Comparison of ENCODE assay signal across 8 cellular contexts in the genomic region with DNA sequence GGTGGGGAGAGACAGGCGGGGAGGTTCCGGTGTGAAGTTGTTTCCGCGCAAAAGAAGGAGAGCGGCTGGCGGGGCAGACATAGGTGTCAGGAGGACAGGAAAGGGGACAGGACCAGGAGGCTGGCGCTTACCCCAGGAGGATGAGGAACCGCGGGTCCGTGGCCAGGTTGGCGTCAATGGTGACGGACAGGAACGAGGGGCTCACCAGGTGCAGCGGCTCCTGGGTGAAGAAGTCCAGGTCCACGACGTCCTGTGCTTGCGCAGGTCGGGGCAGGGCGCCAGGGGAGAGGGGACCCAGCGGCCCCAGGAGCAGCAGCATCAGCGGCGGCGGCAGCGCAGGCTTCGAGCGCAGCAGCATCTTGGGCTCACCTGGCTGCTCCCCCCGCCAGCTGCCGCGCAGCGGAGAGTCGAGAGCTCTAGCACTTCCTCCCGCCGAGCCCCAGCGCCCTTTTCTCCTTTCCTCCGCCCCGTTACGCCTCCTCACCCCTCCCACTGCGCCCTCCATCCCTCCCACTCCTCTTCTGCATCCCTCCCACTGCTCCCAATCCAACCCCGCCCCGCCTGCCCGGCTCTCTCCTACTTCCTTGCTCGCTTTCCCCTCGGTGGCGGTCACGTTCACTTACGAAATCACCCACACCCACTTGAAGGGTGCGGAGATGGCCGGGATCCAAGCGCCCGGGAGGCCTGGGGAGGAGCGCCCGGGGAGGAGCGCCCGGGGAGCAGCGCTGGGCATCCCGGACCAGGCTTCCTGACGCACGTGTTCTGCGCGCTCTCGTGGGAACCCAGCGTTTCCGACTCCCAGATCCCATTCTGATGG. TPM values are rescaled to one million over a fixed set of nuclear protein-coding genes. Genes with fewer than 3 reads are reported as not detected.
DNase-seq lines count a peak whose midpoint lies in the region; ATAC-seq, FAIRE-seq and TF ChIP-seq lines count a peak whose summit lies in the region.

A gene (minus strand): TSS at position 424 of the 817 bp plus-strand sequence. CDS start 66 bp downstream, at position 358.

- H3K4me3 Mint-ChIP-seq in type B pancreatic cell: peak within 1 kb of the TSS; percentile 88

- H3K4me1 Mint-ChIP-seq in type B pancreatic cell (ENCODE audit: unreplicated experiment): peaks cover under 1% of the 10 kb centered on the region

- H3K9me3 ChIP-seq in SJCRH30 (replicated peaks): no peaks in the 10 kb centered on the region; the same call in 1 of the 2 replicates
- H3K9me3 ChIP-seq in pancreas: no peaks in the 10 kb centered on the region

- FAIRE-seq in pancreas (lab: Jason Lieb, UNC): no peak

- 2 to 4% methylated on average over 48 to 63 of the region's 63 CpGs for WGBS in pancreas, 2 donors

- H3K27ac ChIP-seq in SJCRH30: no peak within 1 kb of the TSS
- no peak within 1 kb of the TSS for H3K27ac ChIP-seq in pancreas

- intact Hi-C loops in Right ventricle myocardium inferior (cut with DNase I): no loop called here
- intact Hi-C loops in pancreas (cut with DNase I): no loop called here

- peaks cover 5% of the 10 kb centered on the region for H3K9me3 Mint-ChIP-seq in type B pancreatic cell

- peak; percentile 87 for ATAC-seq in GM21825 (IDR thresholded peaks at IDR 0.05; ENCODE audit: unreplicated experiment)
- peak; percentile 93 for ATAC-seq in Right ventricle myocardium inferior
- ATAC-seq in pancreas: peak; percentile 78 to 97 (median 94)

- peak within 1 kb of the TSS; percentile 77 for H3K27ac Mint-ChIP-seq in type B pancreatic cell

- no peaks in the 10 kb centered on the region for H3K36me3 ChIP-seq in SJCRH30
- H3K36me3 ChIP-seq in pancreas: no peaks in the 10 kb centered on the region

- H3K27me3 ChIP-seq in SJCRH30: peaks cover 17% of the 10 kb centered on the region
- no peaks in the 10 kb centered on the region for H3K27me3 ChIP-seq in pancreas

- H3K36me3 Mint-ChIP-seq in type B pancreatic cell: peaks cover 5% of the 10 kb centered on the region

- DNase-seq in DMS153 treated with DMSO at 0.1 percent for 48 hours (lab: John Stamatoyannopoulos, UW; ENCODE audit: unreplicated experiment): peak; percentile 91
- peak; percentile 92 for DNase-seq in LoVo (ENCODE audit: low spot score)
- DNase-seq in SJCRH30: peak; percentile 83 to 84
- DNase-seq in activated naive CD4-positive, alpha-beta T cell treated with Interleukin-2 at 50 U/mL for 16 hours: peak; percentile 67
- peak; percentile 93 for DNase-seq in Right ventricle myocardium inferior (ENCODE audit: missing footprints)
- DNase-seq in pancreas: peak; percentile 59 to 79 (median 75)
- DNase-seq in type B pancreatic cell (ENCODE audit: extremely low spot score, unreplicated experiment): peak; percentile 78

- TF ChIP-seq CTCF in pancreas (IDR thresholded peaks at IDR 0.05) (no peak), type B pancreatic cell (conservative IDR thresholded peaks at IDR 0.05) (no peak)

- H3K4me3 ChIP-seq in SJCRH30: peak within 1 kb of the TSS; percentile 58
- peak within 1 kb of the TSS; percentile 10 to 50 (median 30) for H3K4me3 ChIP-seq in pancreas

- peaks cover 37% of the 10 kb centered on the region for H3K27me3 Mint-ChIP-seq in type B pancreatic cell

- H3K4me1 ChIP-seq in SJCRH30 (peaks cover 4% of the 10 kb centered on the region; the same call in 1 of the 2 replicates), pancreas (peaks cover 0 to 4% (median 0%) of the 10 kb centered on the region in 3 donors)

RNA-seq across cellular contexts. Expression of the gene that starts here (rescaled TPM):
- 0.53 and 0.71 TPM in 2 replicates for total RNA-seq in SJCRH30 (2014; rRNA removed; shearing (Covaris generic))
- 1.8 TPM for total RNA-seq in Right ventricle myocardium inferior
- total RNA-seq in pancreas: 1 to 10 TPM in 2 of 6 donors, under 1 TPM in 4; 0.12 to 2.5 (median 0.70) TPM
- 1 to 10 TPM in 1 of 2 donors, under 1 TPM in 1; 0.38 to 1.5 TPM for polyA plus RNA-seq in pancreas
- total RNA-seq in type B pancreatic cell (ENCODE audit: low replicate concordance): 17.6 and 87.8 TPM in 2 replicates

Comparison
In these comparisons a context has a peak if more than half of its experiments do, and no peak if none do; other contexts are left out.
1. Peak in DNase-seq and H3K4me3 ChIP-seq in SJCRH30; RNA of the gene not detected or under 1 TPM.